16 cellular contexts compared by ENCODE assay signal in genomic region chr4:53147179-53147578, GRCh38.
A peak's percentile ranks its signal among the peaks of the same experiment; 100 is the strongest.
DNase-seq lines count a peak whose midpoint lies in the region; ATAC-seq and TF ChIP-seq lines count a peak whose summit lies in the region.
"Had no signal": no experiment of that assay in that cellular context is flagged by ENCODE, and none has a peak within 500 bp of the region (broad histone marks: within the 10 kb centered on the region; RNA-seq: fewer than 3 reads in every experiment).

No MANE protein-coding gene starts in this region.

- H3K4me2 ChIP-seq in mesenchymal stem cell (ENCODE audit: low read length, poor library complexity, severe bottlenecking), result no peak overlapping the region

- no peak overlapping the region for H2AFZ ChIP-seq in mesenchymal stem cell (ENCODE audit: low read depth, low read length)
- H2AFZ ChIP-seq: GM23248 had no signal

- H2BK15ac ChIP-seq in mesenchymal stem cell (ENCODE audit: low read depth, poor library complexity, severe bottlenecking), result no peak overlapping the region

- WGBS in gastroesophageal sphincter (ENCODE audit: low coverage in 1 of 2), 2 donors, result 66 to 67% methylated on average over 2 to 4 of the region's 4 CpGs
- 85% methylated on average over 2 of the region's 4 CpGs for WGBS in mesenchymal stem cell

- H3K27ac Mint-ChIP-seq in activated naive CD4-positive, alpha-beta T cell treated with anti-CD3 and anti-CD28 coated beads, Interleukin-2, amount 50 U/mL, for 72 hours, result no peak overlapping the region
- H3K27ac Mint-ChIP-seq: CD4-positive, alpha-beta memory T cell had no signal

- no peak for TF ChIP-seq CTCF in gastroesophageal sphincter (IDR thresholded peaks at IDR 0.05)

- H3K23ac ChIP-seq in mesenchymal stem cell (ENCODE audit: low read length in 2 of 2), result no peak overlapping the region

- no peak overlapping the region for H4K91ac ChIP-seq in mesenchymal stem cell (ENCODE audit: low read length)

- H3K9ac ChIP-seq in mesenchymal stem cell (ENCODE audit: low read length), result no peak overlapping the region
- H3K9ac ChIP-seq: GM23248 had no signal

- no peak overlapping the region for H3K18ac ChIP-seq in mesenchymal stem cell (ENCODE audit: low read depth in 1 of 2, low read length in 2 of 2)

- H3K14ac ChIP-seq in mesenchymal stem cell (ENCODE audit: low read length in 2 of 2), result no peak overlapping the region

- TF ChIP-seq EP300 in gastroesophageal sphincter (IDR thresholded peaks at IDR 0.05), result no peak

- H3K27ac ChIP-seq in gastroesophageal sphincter (peak overlapping the region in 1 of 4 donors; percentile 5), mesenchymal stem cell (ENCODE audit: low read length, poor library complexity, severe bottlenecking) (no peak overlapping the region)
- H3K27ac ChIP-seq: GM23248 had no signal

- ATAC-seq in gastroesophageal sphincter, result peak; percentile 51
- ATAC-seq in GM18502 (IDR thresholded peaks at IDR 0.05; ENCODE audit: poor library complexity, unreplicated experiment), result no peak
- no peak for ATAC-seq in activated naive CD4-positive, alpha-beta T cell treated with anti-CD3 and anti-CD28 coated beads, Interleukin-2, amount 50 U/mL, for 72 hours
- ATAC-seq in GM18870 (IDR thresholded peaks at IDR 0.05; ENCODE audit: unreplicated experiment), result no peak

- H2AK5ac ChIP-seq in mesenchymal stem cell (ENCODE audit: low read length, severe bottlenecking), result no peak overlapping the region

- H2BK12ac ChIP-seq in mesenchymal stem cell (ENCODE audit: low read length in 2 of 2), result no peak overlapping the region

- H3K4me1 ChIP-seq in gastroesophageal sphincter (peaks cover 0 to 12% (median 0%) of the 10 kb centered on the region in 3 donors), mesenchymal stem cell (ENCODE audit: control insufficient read depth, insufficient read depth, low read depth, low read length) (no peaks in the 10 kb centered on the region)

- DNase-seq in fibroblast of peridontal ligament (ENCODE audit: extremely low read depth) (peak; percentile 3), mesenchymal stem cell (no peak)
- DNase-seq in activated naive CD4-positive, alpha-beta T cell treated with anti-CD3 and anti-CD28 coated beads, Interleukin-2, amount 50 U/mL, for 72 hours (ENCODE audit: low spot score in 2 of 2), result no peak
- DNase-seq: C1 segment of cervical spinal cord; Calu3; CD4-positive, alpha-beta memory T cell; COR-L47; DMS53; DMS79 treated with DMSO at 0.1 percent for 48 hours; GF-D8; GM23248; H7; HCEC 1CT had no signal

- H4K8ac ChIP-seq in mesenchymal stem cell (ENCODE audit: low read length), result peak overlapping the region; percentile 35

- no peak overlapping the region for H2BK5ac ChIP-seq in mesenchymal stem cell (ENCODE audit: low read depth, low read length, poor library complexity, severe bottlenecking)

- H2BK120ac ChIP-seq in mesenchymal stem cell (ENCODE audit: low read depth, low read length), result no peak overlapping the region

- H3K36me3 ChIP-seq in gastroesophageal sphincter, result peaks cover 0 to 9% of the 10 kb centered on the region in 2 donors
- peaks cover 4 to 23% of the 10 kb centered on the region in 2 experiments for H3K36me3 ChIP-seq in mesenchymal stem cell (ENCODE audit: control insufficient read depth in 1 of 2, insufficient read depth in 2 of 2, low read depth in 1 of 2, low read length in 2 of 2)

- H3K9me3 ChIP-seq in gastroesophageal sphincter, result no peaks in the 10 kb centered on the region
- no peaks in the 10 kb centered on the region for H3K9me3 ChIP-seq in mesenchymal stem cell (ENCODE audit: control insufficient read depth, low read length)

- H3K4ac ChIP-seq in mesenchymal stem cell (ENCODE audit: low read depth in 1 of 2, low read length in 2 of 2), result no peak overlapping the region

- H3K36me3 Mint-ChIP-seq in activated naive CD4-positive, alpha-beta T cell treated with anti-CD3 and anti-CD28 coated beads, Interleukin-2, amount 50 U/mL, for 72 hours, result peaks cover 4 to 11% of the 10 kb centered on the region in 2 donors

- H3K79me1 ChIP-seq in mesenchymal stem cell (replicated peaks; ENCODE audit: low read length, poor library complexity, severe bottlenecking), result no peaks in the 10 kb centered on the region

- H3K4me3 ChIP-seq in gastroesophageal sphincter, result no peak overlapping the region
- H3K4me3 ChIP-seq in mesenchymal stem cell (ENCODE audit: insufficient read depth in 1 of 2, low read depth in 1 of 2, low read length in 2 of 2), result no peak overlapping the region
- H3K4me3 ChIP-seq: GM23248 had no signal

- H3K27me3 ChIP-seq in gastroesophageal sphincter, result no peaks in the 10 kb centered on the region
- H3K27me3 ChIP-seq in mesenchymal stem cell (ENCODE audit: control insufficient read depth in 1 of 2, insufficient read depth in 1 of 2, low read length in 2 of 2), result no peaks in the 10 kb centered on the region

- no peaks in the 10 kb centered on the region for H3K9me3 Mint-ChIP-seq in activated naive CD4-positive, alpha-beta T cell treated with anti-CD3 and anti-CD28 coated beads, Interleukin-2, amount 50 U/mL, for 72 hours
- H3K9me3 Mint-ChIP-seq: CD4-positive, alpha-beta memory T cell had no signal

- TF ChIP-seq POLR2A in gastroesophageal sphincter (IDR thresholded peaks at IDR 0.05), result no peak
